20 cellular contexts compared by ENCODE assay signal in the genomic region with DNA sequence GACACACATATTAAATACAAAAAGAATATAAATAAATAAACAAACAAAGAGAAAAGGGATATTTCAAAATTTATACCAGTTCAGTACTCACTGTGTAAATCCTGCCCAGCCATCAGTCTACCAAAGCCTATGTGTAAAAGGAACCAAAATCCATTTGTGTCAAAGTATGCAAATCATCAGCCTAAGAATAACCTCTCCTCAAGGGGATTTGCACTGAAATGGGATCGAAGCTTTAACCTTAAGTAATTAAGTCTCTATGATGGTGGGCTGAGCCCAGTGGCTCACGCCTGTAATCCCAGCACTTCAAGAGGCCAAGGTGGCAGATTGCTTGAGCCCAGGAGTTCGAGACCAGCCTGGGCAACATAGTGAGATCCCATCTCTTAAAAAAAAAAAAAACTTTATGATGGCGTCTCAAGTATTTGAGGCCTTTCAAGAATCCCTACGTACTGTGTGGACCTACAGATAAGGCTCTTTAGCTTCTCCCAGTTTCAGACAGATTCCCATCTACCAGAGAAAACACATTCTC.
"Had no signal": no experiment of that assay in that cellular context is flagged by ENCODE, and none has a peak within 500 bp of the region (broad histone marks: within the 10 kb centered on the region; RNA-seq: fewer than 3 reads in every experiment).

No MANE protein-coding gene starts in this region.

- H3K9me3 ChIP-seq: esophagus squamous epithelium, lower lobe of right lung, neutrophil, right lobe of liver, stomach, tibial nerve, upper lobe of left lung had no signal

- H3K27ac ChIP-seq: esophagus squamous epithelium, lower lobe of right lung, neutrophil, parathyroid adenoma, right lobe of liver, stomach, upper lobe of left lung had no signal

- H3K9me3 Mint-ChIP-seq: effector memory CD8-positive, alpha-beta T cell; natural killer cell treated with Interleukin-12 subunit alpha and Interleukin-12 subunit beta and Interleukin-15 and Interleukin-18, amount 100 ng/mL, for 72 hours; neural crest cell had no signal

- H3K27me3 Mint-ChIP-seq: progenitor cell of endocrine pancreas had no signal

- ATAC-seq: effector memory CD8-positive, alpha-beta T cell; left ventricle myocardium superior; lower lobe of right lung; natural killer cell treated with Interleukin-12 subunit alpha and Interleukin-12 subunit beta and Interleukin-15 and Interleukin-18, amount 100 ng/mL, for 72 hours; right lobe of liver had no signal

- H3K4me3 Mint-ChIP-seq: effector memory CD8-positive, alpha-beta T cell; natural killer cell treated with Interleukin-12 subunit alpha and Interleukin-12 subunit beta and Interleukin-15 and Interleukin-18, amount 100 ng/mL, for 72 hours; neural crest cell had no signal

- H2AFZ ChIP-seq: parathyroid adenoma had no signal

- H3K27ac Mint-ChIP-seq: effector memory CD8-positive, alpha-beta T cell; natural killer cell treated with Interleukin-12 subunit alpha and Interleukin-12 subunit beta and Interleukin-15 and Interleukin-18, amount 100 ng/mL, for 72 hours; progenitor cell of endocrine pancreas had no signal

- H3K36me3 ChIP-seq: esophagus squamous epithelium, lower lobe of right lung, neutrophil, right lobe of liver, stomach, tibial nerve, upper lobe of left lung had no signal

- H3K4me1 ChIP-seq: lower lobe of right lung, right lobe of liver, stomach, upper lobe of left lung had no signal

- H3K4me3 ChIP-seq: esophagus squamous epithelium, lower lobe of right lung, right lobe of liver, stomach, tibial nerve, upper lobe of left lung had no signal

- H3K27me3 ChIP-seq: neutrophil, right lobe of liver, stomach, tibial nerve, upper lobe of left lung had no signal

- H3K36me3 Mint-ChIP-seq: natural killer cell treated with Interleukin-12 subunit alpha and Interleukin-12 subunit beta and Interleukin-15 and Interleukin-18, amount 100 ng/mL, for 72 hours had no signal

- H3K9ac ChIP-seq: parathyroid adenoma had no signal

- H3K79me2 ChIP-seq: parathyroid adenoma had no signal

- DNase-seq: cortex of kidney; effector memory CD8-positive, alpha-beta T cell; esophagus squamous epithelium; head of caudate nucleus; left ventricle myocardium superior; lower lobe of right lung; right lobe of liver; small intestine; stimulated activated CD4-positive, alpha-beta T cell treated with anti-CD3 and anti-CD28 coated beads, Interleukin-1b, Interleukin-23, amount 100 ng/mL, for 48 hours; stimulated activated CD4-positive, alpha-beta T cell treated with anti-CD3 and anti-CD28 coated beads, Interleukin-4, amount 100 ng/mL, for 1 hour; stimulated activated CD8-positive, alpha-beta memory T cell treated with anti-CD3 and anti-CD28 coated beads, Interleukin-4, amount 100 ng/mL, for 48 hours; stimulated activated naive CD4-positive, alpha-beta T cell; stomach; upper lobe of left lung had no signal
